In genomic region chr11:118142809-118143208, GRCh38 we compare ENCODE assay signal across 13 cellular contexts. TPM values are rescaled to one million over a fixed set of nuclear protein-coding genes. Genes with fewer than 3 reads are reported as not detected.
DNase-seq lines count a peak whose midpoint lies in the region; ATAC-seq and TF ChIP-seq lines count a peak whose summit lies in the region.
"Had no signal": no experiment of that assay in that cellular context is flagged by ENCODE, and none has a peak within 500 bp of the region (broad histone marks: within the 10 kb centered on the region; RNA-seq: fewer than 3 reads in every experiment).

No MANE protein-coding gene starts in this region.

- H3K27ac ChIP-seq in heart right ventricle: no peak overlapping the region
- H3K27ac ChIP-seq in smooth muscle cell (ENCODE audit: low read depth): no peak overlapping the region
- no peak overlapping the region for H3K27ac ChIP-seq in colonic mucosa
- H3K27ac ChIP-seq: SJSA1 had no signal

- H2AFZ ChIP-seq in smooth muscle cell (ENCODE audit: low read depth): no peak overlapping the region

- H3K36me3 ChIP-seq in heart right ventricle: peaks cover 0 to 10% (median 0%) of the 10 kb centered on the region in 9 donors
- no peaks in the 10 kb centered on the region for H3K36me3 ChIP-seq in smooth muscle cell (ENCODE audit: low read depth)
- no peaks in the 10 kb centered on the region for H3K36me3 ChIP-seq in colonic mucosa
- H3K36me3 ChIP-seq: SJSA1 had no signal

- ATAC-seq in Right ventricle myocardium superior (ENCODE audit: poor library complexity): no peak
- ATAC-seq in heart right ventricle: no peak
- no peak for ATAC-seq in HG02798 (IDR thresholded peaks at IDR 0.05; ENCODE audit: poor library complexity, unreplicated experiment)

- no peak overlapping the region for H3K4me3 ChIP-seq in heart right ventricle
- no peak overlapping the region for H3K4me3 ChIP-seq in epithelial cell of esophagus (ENCODE audit: low read length)
- no peak overlapping the region for H3K4me3 ChIP-seq in smooth muscle cell
- no peak overlapping the region for H3K4me3 ChIP-seq in colonic mucosa
- H3K4me3 ChIP-seq: SJSA1 had no signal

- H4K20me1 ChIP-seq in smooth muscle cell (ENCODE audit: low read depth): no peaks in the 10 kb centered on the region

- no peak overlapping the region for H3K4me2 ChIP-seq in smooth muscle cell

- no peaks in the 10 kb centered on the region for H3K79me2 ChIP-seq in smooth muscle cell (ENCODE audit: low read depth)

- TF ChIP-seq CTCF in heart right ventricle (IDR thresholded peaks at IDR 0.05) (no peak), epithelial cell of esophagus (IDR thresholded peaks at IDR 0.05; ENCODE audit: insufficient read depth, low read depth, low read length, missing control alignments) (no peak), smooth muscle cell (IDR thresholded peaks at IDR 0.05; ENCODE audit: borderline replicate concordance, insufficient read depth, poor library complexity, severe bottlenecking) (no peak), colonic mucosa (IDR thresholded peaks at IDR 0.05) (no peak)

- peak; percentile 53 for DNase-seq in Right ventricle myocardium superior
- DNase-seq in heart right ventricle: no peak
- DNase-seq in NOMO-1 (lab: John Stamatoyannopoulos, UW; ENCODE audit: unreplicated experiment in 2 of 2): peak; percentile 73 to 75
- DNase-seq in epithelial cell of esophagus (ENCODE audit: low read depth): peak; percentile 74
- peak; percentile 37 for DNase-seq in ureter (ENCODE audit: low spot score)
- DNase-seq in smooth muscle cell (lab: John Stamatoyannopoulos, UW; ENCODE audit: unreplicated experiment): no peak
- no peak for DNase-seq in colonic mucosa
- DNase-seq: activated T-cell treated with anti-CD3 and anti-CD28 coated beads for 4 hours, NCI-H1436 treated with DMSO at 0.1 percent for 48 hours had no signal

- peaks cover 0 to 30% (median 4%) of the 10 kb centered on the region in 7 donors for H3K27me3 ChIP-seq in heart right ventricle
- peaks cover 50% of the 10 kb centered on the region for H3K27me3 ChIP-seq in smooth muscle cell (ENCODE audit: low read depth)
- peaks cover 7% of the 10 kb centered on the region for H3K27me3 ChIP-seq in colonic mucosa

- intact Hi-C loops in Right ventricle myocardium superior (cut with DNase I): no loop called here
- intact Hi-C loops in heart right ventricle (cut with DNase I): loop anchor here in 3 of 10 donors (10.0 kb wide), 2 partner anchors 212 to 342 kb away; partner anchors contain the start of gene UBE4A (in 1 of the 3)
- intact Hi-C loops in colonic mucosa (cut with DNase I): loop anchor here (10.0 kb wide), 1 partner anchor 212 kb away; the partner anchor contains the start of gene UBE4A

- no peaks in the 10 kb centered on the region for H3K9me3 ChIP-seq in heart right ventricle
- H3K9me3 ChIP-seq in smooth muscle cell (replicated peaks; ENCODE audit: low read depth): no peaks in the 10 kb centered on the region
- H3K9me3 ChIP-seq in colonic mucosa: no peaks in the 10 kb centered on the region
- H3K9me3 ChIP-seq: SJSA1 had no signal

- WGBS in heart right ventricle, 2 donors: 54 to 66% methylated on average over 6 of the region's 6 CpGs
- WGBS in smooth muscle cell (ENCODE audit: low lambda C conversion rate): 38% methylated on average over 6 of the region's 6 CpGs

- H3F3A ChIP-seq in smooth muscle cell (ENCODE audit: low read depth): no peaks in the 10 kb centered on the region

- H3K9ac ChIP-seq in smooth muscle cell (ENCODE audit: low read depth) (no peak overlapping the region), colonic mucosa (ENCODE audit: low read depth in 2 of 2, low read length in 2 of 2) (no peak overlapping the region)

- H3K4me1 ChIP-seq in heart right ventricle (peaks cover 0 to 43% (median 19%) of the 10 kb centered on the region in 9 donors), smooth muscle cell (ENCODE audit: low read depth) (no peaks in the 10 kb centered on the region), colonic mucosa (no peaks in the 10 kb centered on the region)

RNA-seq across cellular contexts. Expression of gene SCN4B, which starts 9.8 kb away (rescaled TPM):
- total RNA-seq in Right ventricle myocardium superior (12.0 TPM), heart right ventricle (10 to 100 TPM in 5 of 10 donors, 1 to 10 TPM in 5; 5.7 to 17.5 (median 10.3) TPM), ureter (1.4 TPM), smooth muscle cell (not detected in 2 replicates), colonic mucosa (1 to 10 TPM in 1 of 2 donors, under 1 TPM in 1; 0.59 to 1.5 TPM)
- polyA plus RNA-seq in heart right ventricle (1 to 10 TPM; 5.4 to 8.8 TPM), smooth muscle cell (not detected in 2 replicates)
- total RNA-seq: SJSA1 had no signal

RNA-seq across cellular contexts. Expression of gene SCN2B, which starts 33.6 kb away (rescaled TPM):
- 17.6 TPM for total RNA-seq in Right ventricle myocardium superior
- total RNA-seq in heart right ventricle: 10 to 100 TPM in 8 of 10 donors, 1 to 10 TPM in 2; 5.3 to 26.7 (median 20.9) TPM
- polyA plus RNA-seq in heart right ventricle: 1 to 10 TPM; 2.9 to 6.6 TPM
- total RNA-seq in ureter: 0.18 TPM
- total RNA-seq in smooth muscle cell: 0.13 and 0.40 TPM in 2 replicates
- 0.22 and 0.31 TPM in 2 replicates for polyA plus RNA-seq in smooth muscle cell
- total RNA-seq in colonic mucosa: under 1 TPM; 0.12 to 0.45 TPM
- total RNA-seq: SJSA1 had no signal

RNA-seq across cellular contexts. Expression of gene SMIM35, which starts 56.0 kb away (rescaled TPM):
- total RNA-seq in Right ventricle myocardium superior (not detected), heart right ventricle (not detected), ureter (0.13 TPM), smooth muscle cell (not detected in 2 replicates), colonic mucosa (not detected)
- polyA plus RNA-seq in heart right ventricle (not detected), smooth muscle cell (not detected in 2 replicates)
- total RNA-seq: lower leg skin, renal cortical epithelial cell, SJSA1 had no signal

Comparison
In these comparisons a context has a peak if more than half of its experiments do, and no peak if none do; other contexts are left out.
1. DNase-seq: peak in Right ventricle myocardium superior (single experiment), NOMO-1 (2 of 2), epithelial cell of esophagus (single experiment) and ureter (single experiment); none in heart right ventricle (0 of 2), smooth muscle cell (single experiment) and colonic mucosa (single experiment).